1 cellular context compared by ENCODE assay signal in genomic region chr1:184553845-184554244, GRCh38.
TF ChIP-seq lines count a peak whose summit lies in the region.

No MANE protein-coding gene starts in this region.

TF ChIP-seq in endothelial cell of umbilical vein, 7 proteins besides CTCF, POLR2A, EP300 and RAD21 (continued from another document):
- TF ChIP-seq MAX (IDR thresholded peaks at IDR 0.05; ENCODE audit: insufficient read depth, insufficient read length) (no peak), POLR2AphosphoS5 (IDR thresholded peaks at IDR 0.05; ENCODE audit: insufficient read depth, low read depth, low read length) (no peak)
